ENCODE assay signal across 12 cellular contexts in the genomic region with DNA sequence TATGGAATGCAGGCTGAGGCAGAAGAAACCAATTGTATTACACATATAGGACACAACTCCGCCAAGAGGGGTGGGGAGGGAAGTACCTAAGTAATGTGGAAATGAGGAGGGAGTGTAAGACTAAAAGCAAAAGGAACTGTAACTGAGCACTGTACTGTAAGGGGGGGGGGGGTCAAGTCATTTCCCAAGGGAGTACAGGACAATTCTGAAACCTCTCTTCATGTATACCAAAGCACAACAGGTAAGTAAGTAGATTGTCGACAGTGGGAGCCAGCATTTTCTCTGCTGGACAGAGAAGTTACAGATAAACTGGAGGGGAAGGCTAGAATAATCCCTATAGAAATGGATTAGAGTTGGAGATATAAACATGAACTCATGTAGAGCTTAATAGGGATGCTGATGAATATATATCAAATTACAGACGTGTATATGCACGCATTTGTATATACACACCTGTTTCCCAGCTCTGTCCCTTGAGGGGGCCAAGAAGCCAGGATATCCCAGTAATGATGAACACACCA. TPM values are rescaled to one million over a fixed set of nuclear protein-coding genes. Genes with fewer than 3 reads are reported as not detected.
DNase-seq lines count a peak whose midpoint lies in the region; ATAC-seq, FAIRE-seq and TF ChIP-seq lines count a peak whose summit lies in the region.
"Had no signal": no experiment of that assay in that cellular context is flagged by ENCODE, and none has a peak within 500 bp of the region (broad histone marks: within the 10 kb centered on the region; RNA-seq: fewer than 3 reads in every experiment).

No MANE protein-coding gene starts in this region.

- ATAC-seq in A549 (no peak), WTC11 (no peak), HG02571 (IDR thresholded peaks at IDR 0.05; ENCODE audit: unreplicated experiment) (no peak), T-helper 17 cell (no peak)

- H3K4me3 Mint-ChIP-seq in WTC11 (peak overlapping the region; percentile 43; the same call in 1 of the 2 replicates), T-helper 17 cell (no peak overlapping the region)

- H3K27me3 ChIP-seq in iPS-20b (ENCODE audit: insufficient read depth, low read length) = no peaks in the 10 kb centered on the region

- TF ChIP-seq EP300 in A549 (IDR thresholded peaks at IDR 0.05) = no peak

- no peak for TF ChIP-seq RAD21 in A549 (conservative IDR thresholded peaks at IDR 0.05 in 1 of 2, IDR thresholded peaks at IDR 0.05 in 1 of 2)

- CTCF ChIA-PET in A549 (lab: Yijun Ruan, JAX) = interaction anchor here (0.7 to 1.3 kb wide), 5 partner anchors 15 to 161 kb away, joined by 3 to 4 read pairs (median 3); no protein-coding TSS in a partner anchor
- CTCF ChIA-PET in WTC11 (lab: Charles Lee) = interaction anchor here (1.5 kb wide), 1 partner anchor 63 kb away, joined by 4 read pairs; no protein-coding TSS in a partner anchor

- H3K4me1 ChIP-seq in A549 (peaks cover 82% of the 10 kb centered on the region), iPS-20b (ENCODE audit: insufficient read depth, low read length) (peaks cover 22% of the 10 kb centered on the region)

- peaks cover 68% of the 10 kb centered on the region for H3K4me1 Mint-ChIP-seq in WTC11
- H3K4me1 Mint-ChIP-seq in T-helper 17 cell = peaks cover 51% of the 10 kb centered on the region

- peak overlapping the region; percentile 83 for H3K27ac Mint-ChIP-seq in WTC11
- no peak overlapping the region for H3K27ac Mint-ChIP-seq in T-helper 17 cell

- H3K9me3 ChIP-seq in A549 (no peaks in the 10 kb centered on the region), iPS-20b (ENCODE audit: insufficient read depth, low read depth, low read length) (no peaks in the 10 kb centered on the region), T-helper 17 cell (ENCODE audit: control insufficient read depth, low read length, poor library complexity, severe bottlenecking) (no peaks in the 10 kb centered on the region)

- H3K36me3 Mint-ChIP-seq in WTC11 = peaks cover 23% of the 10 kb centered on the region
- peaks cover 2% of the 10 kb centered on the region for H3K36me3 Mint-ChIP-seq in T-helper 17 cell (ENCODE audit: low read depth)

- peak overlapping the region; percentile 18; the same call in 1 of the 3 replicates for H3K4me2 ChIP-seq in A549

- H3K27ac ChIP-seq in A549 (no peak overlapping the region), iPS-20b (ENCODE audit: low read length) (no peak overlapping the region)
- H3K27ac ChIP-seq: HL-60 had no signal

- no peaks in the 10 kb centered on the region for H3K9me3 Mint-ChIP-seq in WTC11

- FAIRE-seq in A549 (lab: Jason Lieb, UNC) = no peak
- FAIRE-seq in GM18507 (lab: Jason Lieb, UNC) = peak; percentile 41

- POLR2A ChIA-PET in A549 (lab: Yijun Ruan, JAX) (no interaction called here), WTC11 (lab: Charles Lee) (no interaction called here)

- peaks cover 61% of the 10 kb centered on the region for H3K36me3 ChIP-seq in iPS-20b (ENCODE audit: insufficient read depth, low read depth, low read length)

- TF ChIP-seq CTCF in A549 (IDR thresholded peaks at IDR 0.05) = no peak
- TF ChIP-seq CTCF in WTC11 (IDR thresholded peaks at IDR 0.05) = no peak
- TF ChIP-seq CTCF in GM10266 (IDR thresholded peaks at IDR 0.05; ENCODE audit: control insufficient read depth, insufficient read depth, low read depth, missing control alignments) = no peak

- no peak overlapping the region for H3K4me3 ChIP-seq in A549
- H3K4me3 ChIP-seq in iPS-20b (ENCODE audit: low read length) = 0 out of 2 replicates have a peak overlapping the region, but pooled peaks have one; percentile 18

- no peak for DNase-seq in A549 (ENCODE audit: low read depth in 1 of 2, low spot score in 1 of 2)
- no peak for DNase-seq in GM18507 (ENCODE audit: extremely low spot score, insufficient read length, low read depth)
- DNase-seq in WTC11 (ENCODE audit: low spot score) = no peak
- DNase-seq in GM10266 (ENCODE audit: extremely low spot score) = no peak
- DNase-seq in HuH-7 (ENCODE audit: low spot score) = no peak
- no peak for DNase-seq in T-helper 17 cell
- DNase-seq: DMS79 treated with DMSO at 0.1 percent for 48 hours; NCI-H526; stimulated activated CD4-positive, alpha-beta T cell treated with anti-CD3 and anti-CD28 coated beads, Interleukin-1b, Interleukin-23, amount 100 ng/mL, for 48 hours had no signal

- no peak for TF ChIP-seq POLR2A in A549 (IDR thresholded peaks at IDR 0.05; ENCODE audit: low read length)

- H3K9ac ChIP-seq in iPS-20b (ENCODE audit: low read depth, low read length) = no peak overlapping the region

- H3K27me3 Mint-ChIP-seq in WTC11 (ENCODE audit: low read depth) (no peaks in the 10 kb centered on the region), T-helper 17 cell (no peaks in the 10 kb centered on the region)

- 79% methylated on average over 4 of the region's 4 CpGs for WGBS in A549 (ENCODE audit: missing lambda C conversion rate)

TF ChIP-seq in A549, 52 proteins besides CTCF, POLR2A, EP300 and RAD21 (continues in another document):
- TF ChIP-seq REST (IDR thresholded peaks at IDR 0.05) = no peak

TF ChIP-seq in WTC11, 78 proteins besides CTCF, POLR2A, EP300 and RAD21:
- TF ChIP-seq E2F4 (CRISPR knock-in tag; IDR thresholded peaks at IDR 0.05; ENCODE audit: borderline replicate concordance, low read depth) = no peak
- TF ChIP-seq PREB (CRISPR knock-in tag; IDR thresholded peaks at IDR 0.05; ENCODE audit: borderline replicate concordance) = no peak

RNA-seq across cellular contexts. Expression of gene USP22, which starts 6.4 kb away (rescaled TPM):
- polyA plus RNA-seq in A549 (2011; rRNA removed) = 293 and 300 TPM in 2 replicates
- 152 and 192 TPM in 2 replicates for polyA plus RNA-seq in A549 (2012; cell fraction: cytosol; rRNA removed)
- polyA plus RNA-seq in A549 (2012; cell fraction: nucleus; rRNA removed) = 274 and 304 TPM in 2 replicates
- polyA plus RNA-seq in A549 (2017; fragmentation: RNase III; extraction: RNeasy Plus Mini Kit Qiagen cat#74134 plus additional on column Dnase treatment) = 130 to 141 TPM (median 134 TPM) in 3 replicates
- 312 and 352 TPM in 2 replicates for polyA minus RNA-seq in A549 (2011; rRNA and poly(A)+ RNA removed)
- total RNA-seq in WTC11 (2021) = 278 to 289 TPM (median 281 TPM) in 3 replicates
- 100 to 1,000 TPM; 158 to 177 TPM for total RNA-seq in T-helper 17 cell
